1 cellular context compared by ENCODE assay signal in genomic region chr18:9619056-9619455, GRCh38.
TF ChIP-seq lines count a peak whose summit lies in the region.

No MANE protein-coding gene starts in this region.

TF ChIP-seq in WTC11, 78 proteins besides CTCF, POLR2A, EP300 and RAD21:
- TF ChIP-seq, protein P1, sequence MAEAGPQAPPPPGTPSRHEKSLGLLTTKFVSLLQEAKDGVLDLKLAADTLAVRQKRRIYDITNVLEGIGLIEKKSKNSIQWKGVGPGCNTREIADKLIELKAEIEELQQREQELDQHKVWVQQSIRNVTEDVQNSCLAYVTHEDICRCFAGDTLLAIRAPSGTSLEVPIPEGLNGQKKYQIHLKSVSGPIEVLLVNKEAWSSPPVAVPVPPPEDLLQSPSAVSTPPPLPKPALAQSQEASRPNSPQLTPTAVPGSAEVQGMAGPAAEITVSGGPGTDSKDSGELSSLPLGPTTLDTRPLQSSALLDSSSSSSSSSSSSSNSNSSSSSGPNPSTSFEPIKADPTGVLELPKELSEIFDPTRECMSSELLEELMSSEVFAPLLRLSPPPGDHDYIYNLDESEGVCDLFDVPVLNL (CRISPR knock-in tag; IDR thresholded peaks at IDR 0.05; ENCODE audit: borderline replicate concordance, low read depth) = no peak
- TF ChIP-seq, protein P2, sequence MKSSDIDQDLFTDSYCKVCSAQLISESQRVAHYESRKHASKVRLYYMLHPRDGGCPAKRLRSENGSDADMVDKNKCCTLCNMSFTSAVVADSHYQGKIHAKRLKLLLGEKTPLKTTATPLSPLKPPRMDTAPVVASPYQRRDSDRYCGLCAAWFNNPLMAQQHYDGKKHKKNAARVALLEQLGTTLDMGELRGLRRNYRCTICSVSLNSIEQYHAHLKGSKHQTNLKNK (CRISPR knock-in tag; IDR thresholded peaks at IDR 0.05) = no peak
- TF ChIP-seq NFE2L1 (CRISPR knock-in tag; IDR thresholded peaks at IDR 0.05) = no peak
- TF ChIP-seq NR3C1 (CRISPR knock-in tag; conservative IDR thresholded peaks at IDR 0.05; ENCODE audit: low read depth) = no peak
- TF ChIP-seq GABPB1 (CRISPR knock-in tag; IDR thresholded peaks at IDR 0.05) = no peak
- no peak for TF ChIP-seq ESRRA (CRISPR knock-in tag; IDR thresholded peaks at IDR 0.05; ENCODE audit: borderline replicate concordance)
- TF ChIP-seq NFYB (CRISPR knock-in tag; conservative IDR thresholded peaks at IDR 0.05; ENCODE audit: low read depth) = no peak
- no peak for TF ChIP-seq NR2C2 (CRISPR knock-in tag; IDR thresholded peaks at IDR 0.05)
- no peak for TF ChIP-seq TEAD1 (CRISPR knock-in tag; IDR thresholded peaks at IDR 0.05)
- no peak for TF ChIP-seq ZNF232 (CRISPR knock-in tag; IDR thresholded peaks at IDR 0.05)
- TF ChIP-seq MYBL2 (CRISPR knock-in tag; IDR thresholded peaks at IDR 0.05) = no peak
- TF ChIP-seq, protein P3, sequence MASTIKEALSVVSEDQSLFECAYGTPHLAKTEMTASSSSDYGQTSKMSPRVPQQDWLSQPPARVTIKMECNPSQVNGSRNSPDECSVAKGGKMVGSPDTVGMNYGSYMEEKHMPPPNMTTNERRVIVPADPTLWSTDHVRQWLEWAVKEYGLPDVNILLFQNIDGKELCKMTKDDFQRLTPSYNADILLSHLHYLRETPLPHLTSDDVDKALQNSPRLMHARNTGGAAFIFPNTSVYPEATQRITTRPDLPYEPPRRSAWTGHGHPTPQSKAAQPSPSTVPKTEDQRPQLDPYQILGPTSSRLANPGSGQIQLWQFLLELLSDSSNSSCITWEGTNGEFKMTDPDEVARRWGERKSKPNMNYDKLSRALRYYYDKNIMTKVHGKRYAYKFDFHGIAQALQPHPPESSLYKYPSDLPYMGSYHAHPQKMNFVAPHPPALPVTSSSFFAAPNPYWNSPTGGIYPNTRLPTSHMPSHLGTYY (CRISPR knock-in tag; IDR thresholded peaks at IDR 0.05) = no peak
- TF ChIP-seq SOX15 (CRISPR knock-in tag; IDR thresholded peaks at IDR 0.05) = no peak
- TF ChIP-seq, protein P4, sequence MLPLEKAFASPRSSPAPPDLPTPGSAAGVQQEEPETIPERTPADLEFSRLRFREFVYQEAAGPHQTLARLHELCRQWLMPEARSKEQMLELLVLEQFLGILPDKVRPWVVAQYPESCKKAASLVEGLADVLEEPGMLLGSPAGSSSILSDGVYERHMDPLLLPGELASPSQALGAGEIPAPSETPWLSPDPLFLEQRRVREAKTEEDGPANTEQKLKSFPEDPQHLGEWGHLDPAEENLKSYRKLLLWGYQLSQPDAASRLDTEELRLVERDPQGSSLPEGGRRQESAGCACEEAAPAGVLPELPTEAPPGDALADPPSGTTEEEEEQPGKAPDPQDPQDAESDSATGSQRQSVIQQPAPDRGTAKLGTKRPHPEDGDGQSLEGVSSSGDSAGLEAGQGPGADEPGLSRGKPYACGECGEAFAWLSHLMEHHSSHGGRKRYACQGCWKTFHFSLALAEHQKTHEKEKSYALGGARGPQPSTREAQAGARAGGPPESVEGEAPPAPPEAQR (CRISPR knock-in tag; IDR thresholded peaks at IDR 0.05) = no peak
- TF ChIP-seq FOXP1 (CRISPR knock-in tag; IDR thresholded peaks at IDR 0.05; ENCODE audit: borderline replicate concordance) = no peak
- TF ChIP-seq E2F1 (CRISPR knock-in tag; IDR thresholded peaks at IDR 0.05) = no peak
- no peak for TF ChIP-seq MAX (CRISPR knock-in tag; IDR thresholded peaks at IDR 0.05)
- no peak for TF ChIP-seq KAT7 (CRISPR knock-in tag; IDR thresholded peaks at IDR 0.05; ENCODE audit: borderline replicate concordance)
- no peak for TF ChIP-seq MXD4 (CRISPR knock-in tag; IDR thresholded peaks at IDR 0.05; ENCODE audit: borderline replicate concordance)
- TF ChIP-seq, protein P5, sequence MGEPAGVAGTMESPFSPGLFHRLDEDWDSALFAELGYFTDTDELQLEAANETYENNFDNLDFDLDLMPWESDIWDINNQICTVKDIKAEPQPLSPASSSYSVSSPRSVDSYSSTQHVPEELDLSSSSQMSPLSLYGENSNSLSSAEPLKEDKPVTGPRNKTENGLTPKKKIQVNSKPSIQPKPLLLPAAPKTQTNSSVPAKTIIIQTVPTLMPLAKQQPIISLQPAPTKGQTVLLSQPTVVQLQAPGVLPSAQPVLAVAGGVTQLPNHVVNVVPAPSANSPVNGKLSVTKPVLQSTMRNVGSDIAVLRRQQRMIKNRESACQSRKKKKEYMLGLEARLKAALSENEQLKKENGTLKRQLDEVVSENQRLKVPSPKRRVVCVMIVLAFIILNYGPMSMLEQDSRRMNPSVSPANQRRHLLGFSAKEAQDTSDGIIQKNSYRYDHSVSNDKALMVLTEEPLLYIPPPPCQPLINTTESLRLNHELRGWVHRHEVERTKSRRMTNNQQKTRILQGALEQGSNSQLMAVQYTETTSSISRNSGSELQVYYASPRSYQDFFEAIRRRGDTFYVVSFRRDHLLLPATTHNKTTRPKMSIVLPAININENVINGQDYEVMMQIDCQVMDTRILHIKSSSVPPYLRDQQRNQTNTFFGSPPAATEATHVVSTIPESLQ (CRISPR knock-in tag; IDR thresholded peaks at IDR 0.05) = no peak
